In genomic region chr10:97422921-97423420, GRCh38 we compare ENCODE assay signal across 6 cellular contexts. TPM values are rescaled to one million over a fixed set of nuclear protein-coding genes. Genes with fewer than 3 reads are reported as not detected.
A peak's percentile ranks its signal among the peaks of the same experiment; 100 is the strongest.
DNase-seq lines count a peak whose midpoint lies in the region; ATAC-seq and TF ChIP-seq lines count a peak whose summit lies in the region.

No MANE protein-coding gene starts in this region.

- no peaks in the 10 kb centered on the region for H3K27me3 Mint-ChIP-seq in CD8-positive, alpha-beta T cell (ENCODE audit: low read depth)
- H3K27me3 Mint-ChIP-seq in WTC11 (ENCODE audit: low read depth), result no peaks in the 10 kb centered on the region

- POLR2A ChIA-PET in CD8-positive, alpha-beta T cell (lab: Charles Lee), result interaction anchor here (0.7 to 2.0 kb wide), 2 partner anchors 11 to 26 kb away, joined by 3 to 6 read pairs; no protein-coding TSS in a partner anchor
- POLR2A ChIA-PET in WTC11 (lab: Charles Lee), result no interaction called here

- H3K9me3 Mint-ChIP-seq in CD8-positive, alpha-beta T cell, result no peaks in the 10 kb centered on the region
- no peaks in the 10 kb centered on the region for H3K9me3 Mint-ChIP-seq in WTC11

- H3K27me3 ChIP-seq in CD8-positive, alpha-beta T cell (ENCODE audit: insufficient read depth, low read length), result no peaks in the 10 kb centered on the region

- no peak overlapping the region for H3K4me3 ChIP-seq in CD8-positive, alpha-beta T cell (ENCODE audit: low read depth, low read length)

- no peaks in the 10 kb centered on the region for H3K36me3 ChIP-seq in CD8-positive, alpha-beta T cell (ENCODE audit: insufficient read depth, low read length)

- TF ChIP-seq CTCF in CD8-positive, alpha-beta T cell (IDR thresholded peaks at IDR 0.05), result no peak
- TF ChIP-seq CTCF in WTC11 (IDR thresholded peaks at IDR 0.05), result no peak

- no peak for ATAC-seq in CD8-positive, alpha-beta T cell
- no peak for ATAC-seq in WTC11
- no peak for ATAC-seq in GM21529 (IDR thresholded peaks at IDR 0.05; ENCODE audit: unreplicated experiment)

- H3K36me3 Mint-ChIP-seq in CD8-positive, alpha-beta T cell, result peaks cover 13% of the 10 kb centered on the region
- H3K36me3 Mint-ChIP-seq in WTC11, result peaks cover 11% of the 10 kb centered on the region

- in situ Hi-C loops in ACHN (cut with HindIII; ENCODE audit: low pct_ligation_motif_present, low pct_unique_long_range_greater_than_20kb, low sequenced_read_pairs), result no loop called here

- H3K4me3 Mint-ChIP-seq in CD8-positive, alpha-beta T cell, result no peak overlapping the region
- no peak overlapping the region for H3K4me3 Mint-ChIP-seq in WTC11

- no peak overlapping the region for H3K27ac ChIP-seq in CD8-positive, alpha-beta T cell (ENCODE audit: low read depth, low read length)

- no peak for DNase-seq in CD8-positive, alpha-beta T cell
- DNase-seq in WTC11 (ENCODE audit: low spot score), result no peak
- peak; percentile 65 for DNase-seq in glomerular visceral epithelial cell (ENCODE audit: extremely low spot score)
- DNase-seq in ACHN, result no peak
- no peak for DNase-seq in cortex of kidney (lab: John Stamatoyannopoulos, UW)

- peaks cover 32% of the 10 kb centered on the region for H3K4me1 ChIP-seq in CD8-positive, alpha-beta T cell (ENCODE audit: insufficient read depth, low read length)

- peak overlapping the region; percentile 77 for H3K27ac Mint-ChIP-seq in CD8-positive, alpha-beta T cell
- H3K27ac Mint-ChIP-seq in WTC11, result peak overlapping the region; percentile 84; the same call in 1 of the 2 replicates

- intact Hi-C loops in CD8-positive, alpha-beta T cell (cut with DNase I, micrococcal nuclease), result loop anchor here in 1 of 2 experiments (10.0 kb wide), 2 partner anchors 712 to 838 kb away; partner anchors contain the start of genes R3HCC1L and TM9SF3

- no peaks in the 10 kb centered on the region for H3K9me3 ChIP-seq in CD8-positive, alpha-beta T cell (ENCODE audit: low read length)

- CTCF ChIA-PET in CD8-positive, alpha-beta T cell (lab: Charles Lee), result interaction anchor here (0.6 to 2.9 kb wide), 2 partner anchors 16 to 508 kb away, joined by 3 to 12 read pairs; no protein-coding TSS in a partner anchor
- CTCF ChIA-PET in WTC11 (lab: Charles Lee), result interaction anchor here (0.8 to 1.7 kb wide), 4 partner anchors 11 to 22 kb away, joined by 3 to 11 read pairs (median 4); partner anchors contain the start of gene RRP12

- H3K4me1 Mint-ChIP-seq in CD8-positive, alpha-beta T cell (ENCODE audit: low read depth), result peaks cover 45% of the 10 kb centered on the region
- H3K4me1 Mint-ChIP-seq in WTC11, result peaks cover 22% of the 10 kb centered on the region

TF ChIP-seq in WTC11, 78 proteins besides CTCF, POLR2A, EP300 and RAD21:
- no peak for TF ChIP-seq SP1 (CRISPR knock-in tag; conservative IDR thresholded peaks at IDR 0.05)
- no peak for TF ChIP-seq ZNF219 (CRISPR knock-in tag; IDR thresholded peaks at IDR 0.05; ENCODE audit: borderline replicate concordance)
- no peak for TF ChIP-seq JUN (CRISPR knock-in tag; IDR thresholded peaks at IDR 0.05)
- no peak for TF ChIP-seq CREB1 (CRISPR knock-in tag; IDR thresholded peaks at IDR 0.05)
- TF ChIP-seq NFE2L1 (CRISPR knock-in tag; IDR thresholded peaks at IDR 0.05), result no peak
- no peak for TF ChIP-seq ATF2 (CRISPR knock-in tag; IDR thresholded peaks at IDR 0.05; ENCODE audit: borderline replicate concordance, low read depth)
- no peak for TF ChIP-seq SOX15 (CRISPR knock-in tag; IDR thresholded peaks at IDR 0.05)
- TF ChIP-seq, protein P1, sequence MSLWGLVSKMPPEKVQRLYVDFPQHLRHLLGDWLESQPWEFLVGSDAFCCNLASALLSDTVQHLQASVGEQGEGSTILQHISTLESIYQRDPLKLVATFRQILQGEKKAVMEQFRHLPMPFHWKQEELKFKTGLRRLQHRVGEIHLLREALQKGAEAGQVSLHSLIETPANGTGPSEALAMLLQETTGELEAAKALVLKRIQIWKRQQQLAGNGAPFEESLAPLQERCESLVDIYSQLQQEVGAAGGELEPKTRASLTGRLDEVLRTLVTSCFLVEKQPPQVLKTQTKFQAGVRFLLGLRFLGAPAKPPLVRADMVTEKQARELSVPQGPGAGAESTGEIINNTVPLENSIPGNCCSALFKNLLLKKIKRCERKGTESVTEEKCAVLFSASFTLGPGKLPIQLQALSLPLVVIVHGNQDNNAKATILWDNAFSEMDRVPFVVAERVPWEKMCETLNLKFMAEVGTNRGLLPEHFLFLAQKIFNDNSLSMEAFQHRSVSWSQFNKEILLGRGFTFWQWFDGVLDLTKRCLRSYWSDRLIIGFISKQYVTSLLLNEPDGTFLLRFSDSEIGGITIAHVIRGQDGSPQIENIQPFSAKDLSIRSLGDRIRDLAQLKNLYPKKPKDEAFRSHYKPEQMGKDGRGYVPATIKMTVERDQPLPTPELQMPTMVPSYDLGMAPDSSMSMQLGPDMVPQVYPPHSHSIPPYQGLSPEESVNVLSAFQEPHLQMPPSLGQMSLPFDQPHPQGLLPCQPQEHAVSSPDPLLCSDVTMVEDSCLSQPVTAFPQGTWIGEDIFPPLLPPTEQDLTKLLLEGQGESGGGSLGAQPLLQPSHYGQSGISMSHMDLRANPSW (CRISPR knock-in tag; conservative IDR thresholded peaks at IDR 0.05; ENCODE audit: low read depth), result no peak
- no peak for TF ChIP-seq ZNF671 (CRISPR knock-in tag; IDR thresholded peaks at IDR 0.05)
- no peak for TF ChIP-seq CREM (CRISPR knock-in tag; IDR thresholded peaks at IDR 0.05)
- no peak for TF ChIP-seq OVOL2 (CRISPR knock-in tag; IDR thresholded peaks at IDR 0.05; ENCODE audit: borderline replicate concordance)
- no peak for TF ChIP-seq KAT7 (CRISPR knock-in tag; IDR thresholded peaks at IDR 0.05; ENCODE audit: borderline replicate concordance)
- no peak for TF ChIP-seq ZNF232 (CRISPR knock-in tag; IDR thresholded peaks at IDR 0.05)

RNA-seq across cellular contexts. Expression of gene PGAM1, which starts 3.0 kb away (rescaled TPM):
- 10 to 100 TPM; 56.7 to 56.8 TPM for total RNA-seq in CD8-positive, alpha-beta T cell
- total RNA-seq in WTC11 (2021), result 833 to 990 TPM (median 989 TPM) in 3 replicates

RNA-seq across cellular contexts. Expression of gene RRP12, which starts 21.8 kb away (rescaled TPM):
- total RNA-seq in CD8-positive, alpha-beta T cell, result 100 to 1,000 TPM; 104 to 107 TPM
- 44.9 to 56.6 TPM (median 45.6 TPM) in 3 replicates for total RNA-seq in WTC11 (2021)

RNA-seq across cellular contexts. Expression of gene EXOSC1, which starts 22.8 kb away (rescaled TPM):
- total RNA-seq in CD8-positive, alpha-beta T cell, result 10 to 100 TPM; 30.2 to 30.4 TPM
- total RNA-seq in WTC11 (2021), result 48.4 to 53.7 TPM (median 50.0 TPM) in 3 replicates

RNA-seq across cellular contexts. Expression of gene ZDHHC16, which starts 23.0 kb away (rescaled TPM):
- total RNA-seq in CD8-positive, alpha-beta T cell, result 1 to 10 TPM; 4.7 to 6.2 TPM
- 39.6 to 44.4 TPM (median 44.0 TPM) in 3 replicates for total RNA-seq in WTC11 (2021)

Comparison
In these comparisons a context has a peak if more than half of its experiments do, and no peak if none do; other contexts are left out.
1. RNA of gene PGAM1, which starts 3.0 kb away (total RNA-seq): 833 to 990 TPM in WTC11; 56.7 to 56.8 TPM in CD8-positive, alpha-beta T cell; every median in the first group is over 10 times any median in the second.